In the genomic region with DNA sequence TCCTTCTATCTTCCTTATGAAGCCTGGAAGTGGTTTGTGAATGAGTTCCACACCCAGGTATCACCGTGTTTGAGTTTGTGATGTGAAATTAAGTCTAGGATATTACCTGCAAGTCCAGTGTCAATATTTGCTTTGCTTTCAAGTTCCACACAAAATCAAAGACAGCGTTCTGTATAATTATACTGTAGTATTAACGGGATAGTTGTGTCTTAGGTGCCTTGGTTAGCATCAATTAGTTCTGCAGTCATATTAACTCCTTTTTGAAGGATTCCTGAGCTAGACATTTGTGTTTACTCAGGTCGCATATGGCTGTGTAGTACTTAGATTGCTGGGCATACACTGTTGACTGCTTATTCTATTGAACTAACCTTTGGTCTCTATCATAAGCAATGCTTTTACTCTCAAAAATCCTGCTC, we compare ENCODE assay signal across 1 cellular context.
A peak's percentile ranks its signal among the peaks of the same experiment; 100 is the strongest.
TF ChIP-seq lines count a peak whose summit lies in the region.

No MANE protein-coding gene starts in this region.

TF ChIP-seq in HepG2, 621 proteins besides CTCF, POLR2A, EP300 and RAD21 (continued from another document and continues in another):
- TF ChIP-seq, protein P1, sequence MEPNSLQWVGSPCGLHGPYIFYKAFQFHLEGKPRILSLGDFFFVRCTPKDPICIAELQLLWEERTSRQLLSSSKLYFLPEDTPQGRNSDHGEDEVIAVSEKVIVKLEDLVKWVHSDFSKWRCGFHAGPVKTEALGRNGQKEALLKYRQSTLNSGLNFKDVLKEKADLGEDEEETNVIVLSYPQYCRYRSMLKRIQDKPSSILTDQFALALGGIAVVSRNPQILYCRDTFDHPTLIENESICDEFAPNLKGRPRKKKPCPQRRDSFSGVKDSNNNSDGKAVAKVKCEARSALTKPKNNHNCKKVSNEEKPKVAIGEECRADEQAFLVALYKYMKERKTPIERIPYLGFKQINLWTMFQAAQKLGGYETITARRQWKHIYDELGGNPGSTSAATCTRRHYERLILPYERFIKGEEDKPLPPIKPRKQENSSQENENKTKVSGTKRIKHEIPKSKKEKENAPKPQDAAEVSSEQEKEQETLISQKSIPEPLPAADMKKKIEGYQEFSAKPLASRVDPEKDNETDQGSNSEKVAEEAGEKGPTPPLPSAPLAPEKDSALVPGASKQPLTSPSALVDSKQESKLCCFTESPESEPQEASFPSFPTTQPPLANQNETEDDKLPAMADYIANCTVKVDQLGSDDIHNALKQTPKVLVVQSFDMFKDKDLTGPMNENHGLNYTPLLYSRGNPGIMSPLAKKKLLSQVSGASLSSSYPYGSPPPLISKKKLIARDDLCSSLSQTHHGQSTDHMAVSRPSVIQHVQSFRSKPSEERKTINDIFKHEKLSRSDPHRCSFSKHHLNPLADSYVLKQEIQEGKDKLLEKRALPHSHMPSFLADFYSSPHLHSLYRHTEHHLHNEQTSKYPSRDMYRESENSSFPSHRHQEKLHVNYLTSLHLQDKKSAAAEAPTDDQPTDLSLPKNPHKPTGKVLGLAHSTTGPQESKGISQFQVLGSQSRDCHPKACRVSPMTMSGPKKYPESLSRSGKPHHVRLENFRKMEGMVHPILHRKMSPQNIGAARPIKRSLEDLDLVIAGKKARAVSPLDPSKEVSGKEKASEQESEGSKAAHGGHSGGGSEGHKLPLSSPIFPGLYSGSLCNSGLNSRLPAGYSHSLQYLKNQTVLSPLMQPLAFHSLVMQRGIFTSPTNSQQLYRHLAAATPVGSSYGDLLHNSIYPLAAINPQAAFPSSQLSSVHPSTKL (CRISPR knock-in tag; IDR thresholded peaks at IDR 0.05) = peak; percentile 73
- TF ChIP-seq, protein P2, sequence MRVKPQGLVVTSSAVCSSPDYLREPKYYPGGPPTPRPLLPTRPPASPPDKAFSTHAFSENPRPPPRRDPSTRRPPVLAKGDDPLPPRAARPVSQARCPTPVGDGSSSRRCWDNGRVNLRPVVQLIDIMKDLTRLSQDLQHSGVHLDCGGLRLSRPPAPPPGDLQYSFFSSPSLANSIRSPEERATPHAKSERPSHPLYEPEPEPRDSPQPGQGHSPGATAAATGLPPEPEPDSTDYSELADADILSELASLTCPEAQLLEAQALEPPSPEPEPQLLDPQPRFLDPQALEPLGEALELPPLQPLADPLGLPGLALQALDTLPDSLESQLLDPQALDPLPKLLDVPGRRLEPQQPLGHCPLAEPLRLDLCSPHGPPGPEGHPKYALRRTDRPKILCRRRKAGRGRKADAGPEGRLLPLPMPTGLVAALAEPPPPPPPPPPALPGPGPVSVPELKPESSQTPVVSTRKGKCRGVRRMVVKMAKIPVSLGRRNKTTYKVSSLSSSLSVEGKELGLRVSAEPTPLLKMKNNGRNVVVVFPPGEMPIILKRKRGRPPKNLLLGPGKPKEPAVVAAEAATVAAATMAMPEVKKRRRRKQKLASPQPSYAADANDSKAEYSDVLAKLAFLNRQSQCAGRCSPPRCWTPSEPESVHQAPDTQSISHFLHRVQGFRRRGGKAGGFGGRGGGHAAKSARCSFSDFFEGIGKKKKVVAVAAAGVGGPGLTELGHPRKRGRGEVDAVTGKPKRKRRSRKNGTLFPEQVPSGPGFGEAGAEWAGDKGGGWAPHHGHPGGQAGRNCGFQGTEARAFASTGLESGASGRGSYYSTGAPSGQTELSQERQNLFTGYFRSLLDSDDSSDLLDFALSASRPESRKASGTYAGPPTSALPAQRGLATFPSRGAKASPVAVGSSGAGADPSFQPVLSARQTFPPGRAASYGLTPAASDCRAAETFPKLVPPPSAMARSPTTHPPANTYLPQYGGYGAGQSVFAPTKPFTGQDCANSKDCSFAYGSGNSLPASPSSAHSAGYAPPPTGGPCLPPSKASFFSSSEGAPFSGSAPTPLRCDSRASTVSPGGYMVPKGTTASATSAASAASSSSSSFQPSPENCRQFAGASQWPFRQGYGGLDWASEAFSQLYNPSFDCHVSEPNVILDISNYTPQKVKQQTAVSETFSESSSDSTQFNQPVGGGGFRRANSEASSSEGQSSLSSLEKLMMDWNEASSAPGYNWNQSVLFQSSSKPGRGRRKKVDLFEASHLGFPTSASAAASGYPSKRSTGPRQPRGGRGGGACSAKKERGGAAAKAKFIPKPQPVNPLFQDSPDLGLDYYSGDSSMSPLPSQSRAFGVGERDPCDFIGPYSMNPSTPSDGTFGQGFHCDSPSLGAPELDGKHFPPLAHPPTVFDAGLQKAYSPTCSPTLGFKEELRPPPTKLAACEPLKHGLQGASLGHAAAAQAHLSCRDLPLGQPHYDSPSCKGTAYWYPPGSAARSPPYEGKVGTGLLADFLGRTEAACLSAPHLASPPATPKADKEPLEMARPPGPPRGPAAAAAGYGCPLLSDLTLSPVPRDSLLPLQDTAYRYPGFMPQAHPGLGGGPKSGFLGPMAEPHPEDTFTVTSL (CRISPR knock-in tag; IDR thresholded peaks at IDR 0.05; ENCODE audit: borderline replicate concordance) = peak; percentile 77; the same call in 1 of the 2 replicates
- TF ChIP-seq ZNF446 (CRISPR knock-in tag; IDR thresholded peaks at IDR 0.05) (no peak), KDM6A (CRISPR knock-in tag; IDR thresholded peaks at IDR 0.05; ENCODE audit: low read depth) (0 out of 2 replicates have a peak, but pooled peaks have one; percentile 30), TBX3 (IDR thresholded peaks at IDR 0.05; ENCODE audit: borderline replicate concordance) (peak; percentile 59; the same call in 1 of the 2 replicates), HHEX (CRISPR knock-in tag; IDR thresholded peaks at IDR 0.05) (peak; percentile 81), ARNT (IDR thresholded peaks at IDR 0.05) (no peak), ZNF230 (CRISPR knock-in tag; IDR thresholded peaks at IDR 0.05) (no peak), FOXP1 (IDR thresholded peaks at IDR 0.05) (0 out of 2 replicates have a peak, but pooled peaks have one; percentile 21), FOXP1 (CRISPR knock-in tag; IDR thresholded peaks at IDR 0.05) (peak; percentile 87), BCL6 (CRISPR knock-in tag; IDR thresholded peaks at IDR 0.05) (peak; percentile 40; the same call in 1 of the 2 replicates), ASH2L (IDR thresholded peaks at IDR 0.05; ENCODE audit: insufficient read length, low read depth, low read length) (peak; percentile 63), ZNF331 (CRISPR knock-in tag; IDR thresholded peaks at IDR 0.05) (0 out of 2 replicates have a peak, but pooled peaks have one; percentile 11), SAP130 (CRISPR knock-in tag; IDR thresholded peaks at IDR 0.05; ENCODE audit: low read depth) (peak; percentile 38), ZNF768 (CRISPR knock-in tag; IDR thresholded peaks at IDR 0.05) (no peak), NPAS2 (CRISPR knock-in tag; IDR thresholded peaks at IDR 0.05; ENCODE audit: borderline replicate concordance) (no peak), NR2F1 (CRISPR knock-in tag; IDR thresholded peaks at IDR 0.05) (0 out of 4 replicates have a peak, but pooled peaks of 1 of the 2 experiments have one; percentile 52), MTF1 (CRISPR knock-in tag; IDR thresholded peaks at IDR 0.05) (no peak), MED1 (CRISPR knock-in tag; IDR thresholded peaks at IDR 0.05) (no peak), FOXA3 (CRISPR knock-in tag; IDR thresholded peaks at IDR 0.05) (peak; percentile 83), HDAC1 (CRISPR knock-in tag; IDR thresholded peaks at IDR 0.05) (0 out of 2 replicates have a peak, but pooled peaks have one; percentile 20), MAFG (CRISPR knock-in tag; IDR thresholded peaks at IDR 0.05) (no peak), ZNF253 (CRISPR knock-in tag; IDR thresholded peaks at IDR 0.05; ENCODE audit: borderline replicate concordance) (no peak), AGO1 (IDR thresholded peaks at IDR 0.05; ENCODE audit: low read depth, low read length, poor library complexity, severe bottlenecking) (no peak), EHMT2 (IDR thresholded peaks at IDR 0.05; ENCODE audit: borderline replicate concordance, low read depth, low read length) (no peak), MYC (CRISPR knock-in tag; IDR thresholded peaks at IDR 0.05; ENCODE audit: borderline replicate concordance) (no peak), ZNF577 (CRISPR knock-in tag; IDR thresholded peaks at IDR 0.05; ENCODE audit: borderline replicate concordance, low read depth) (no peak), ONECUT2 (CRISPR knock-in tag; IDR thresholded peaks at IDR 0.05) (0 out of 2 replicates have a peak, but pooled peaks have one; percentile 9), SOX13 (IDR thresholded peaks at IDR 0.05) (peak; percentile 28; the same call in 1 of the 2 replicates), SOX13 (CRISPR knock-in tag; conservative IDR thresholded peaks at IDR 0.05 in 1 of 2, IDR thresholded peaks at IDR 0.05 in 1 of 2) (peak in 1 of 2 experiments; percentile 88; a peak in 2 of 4 replicates), SOX6 (IDR thresholded peaks at IDR 0.05) (no peak), SOX6 (CRISPR knock-in tag; IDR thresholded peaks at IDR 0.05) (peak; percentile 81), HMG20A (CRISPR knock-in tag; IDR thresholded peaks at IDR 0.05; ENCODE audit: borderline replicate concordance) (peak; percentile 66; the same call in 1 of the 2 replicates), ZNF382 (CRISPR knock-in tag; IDR thresholded peaks at IDR 0.05; ENCODE audit: borderline replicate concordance) (no peak), TCF7 (IDR thresholded peaks at IDR 0.05; ENCODE audit: low read depth) (peak; percentile 61), ZNF274 (CRISPR knock-in tag; IDR thresholded peaks at IDR 0.05) (no peak)
- TF ChIP-seq, protein P3, sequence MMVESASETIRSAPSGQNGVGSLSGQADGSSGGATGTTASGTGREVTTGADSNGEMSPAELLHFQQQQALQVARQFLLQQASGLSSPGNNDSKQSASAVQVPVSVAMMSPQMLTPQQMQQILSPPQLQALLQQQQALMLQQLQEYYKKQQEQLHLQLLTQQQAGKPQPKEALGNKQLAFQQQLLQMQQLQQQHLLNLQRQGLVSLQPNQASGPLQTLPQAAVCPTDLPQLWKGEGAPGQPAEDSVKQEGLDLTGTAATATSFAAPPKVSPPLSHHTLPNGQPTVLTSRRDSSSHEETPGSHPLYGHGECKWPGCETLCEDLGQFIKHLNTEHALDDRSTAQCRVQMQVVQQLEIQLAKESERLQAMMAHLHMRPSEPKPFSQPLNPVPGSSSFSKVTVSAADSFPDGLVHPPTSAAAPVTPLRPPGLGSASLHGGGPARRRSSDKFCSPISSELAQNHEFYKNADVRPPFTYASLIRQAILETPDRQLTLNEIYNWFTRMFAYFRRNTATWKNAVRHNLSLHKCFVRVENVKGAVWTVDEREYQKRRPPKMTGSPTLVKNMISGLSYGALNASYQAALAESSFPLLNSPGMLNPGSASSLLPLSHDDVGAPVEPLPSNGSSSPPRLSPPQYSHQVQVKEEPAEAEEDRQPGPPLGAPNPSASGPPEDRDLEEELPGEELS (CRISPR knock-in tag; IDR thresholded peaks at IDR 0.05) = peak; percentile 63; the same call in 1 of the 2 replicates
- TF ChIP-seq, protein P4, sequence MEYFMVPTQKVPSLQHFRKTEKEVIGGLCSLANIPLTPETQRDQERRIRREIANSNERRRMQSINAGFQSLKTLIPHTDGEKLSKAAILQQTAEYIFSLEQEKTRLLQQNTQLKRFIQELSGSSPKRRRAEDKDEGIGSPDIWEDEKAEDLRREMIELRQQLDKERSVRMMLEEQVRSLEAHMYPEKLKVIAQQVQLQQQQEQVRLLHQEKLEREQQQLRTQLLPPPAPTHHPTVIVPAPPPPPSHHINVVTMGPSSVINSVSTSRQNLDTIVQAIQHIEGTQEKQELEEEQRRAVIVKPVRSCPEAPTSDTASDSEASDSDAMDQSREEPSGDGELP (IDR thresholded peaks at IDR 0.05; ENCODE audit: borderline replicate concordance, low read depth) = peak; percentile 36; the same call in 1 of the 2 replicates
- TF ChIP-seq, protein P5, sequence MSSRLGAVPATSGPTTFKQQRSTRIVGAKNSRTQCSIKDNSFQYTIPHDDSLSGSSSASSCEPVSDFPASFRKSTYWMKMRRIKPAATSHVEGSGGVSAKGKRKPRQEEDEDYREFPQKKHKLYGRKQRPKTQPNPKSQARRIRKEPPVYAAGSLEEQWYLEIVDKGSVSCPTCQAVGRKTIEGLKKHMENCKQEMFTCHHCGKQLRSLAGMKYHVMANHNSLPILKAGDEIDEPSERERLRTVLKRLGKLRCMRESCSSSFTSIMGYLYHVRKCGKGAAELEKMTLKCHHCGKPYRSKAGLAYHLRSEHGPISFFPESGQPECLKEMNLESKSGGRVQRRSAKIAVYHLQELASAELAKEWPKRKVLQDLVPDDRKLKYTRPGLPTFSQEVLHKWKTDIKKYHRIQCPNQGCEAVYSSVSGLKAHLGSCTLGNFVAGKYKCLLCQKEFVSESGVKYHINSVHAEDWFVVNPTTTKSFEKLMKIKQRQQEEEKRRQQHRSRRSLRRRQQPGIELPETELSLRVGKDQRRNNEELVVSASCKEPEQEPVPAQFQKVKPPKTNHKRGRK (CRISPR knock-in tag; IDR thresholded peaks at IDR 0.05) = no peak
- TF ChIP-seq, protein P6, sequence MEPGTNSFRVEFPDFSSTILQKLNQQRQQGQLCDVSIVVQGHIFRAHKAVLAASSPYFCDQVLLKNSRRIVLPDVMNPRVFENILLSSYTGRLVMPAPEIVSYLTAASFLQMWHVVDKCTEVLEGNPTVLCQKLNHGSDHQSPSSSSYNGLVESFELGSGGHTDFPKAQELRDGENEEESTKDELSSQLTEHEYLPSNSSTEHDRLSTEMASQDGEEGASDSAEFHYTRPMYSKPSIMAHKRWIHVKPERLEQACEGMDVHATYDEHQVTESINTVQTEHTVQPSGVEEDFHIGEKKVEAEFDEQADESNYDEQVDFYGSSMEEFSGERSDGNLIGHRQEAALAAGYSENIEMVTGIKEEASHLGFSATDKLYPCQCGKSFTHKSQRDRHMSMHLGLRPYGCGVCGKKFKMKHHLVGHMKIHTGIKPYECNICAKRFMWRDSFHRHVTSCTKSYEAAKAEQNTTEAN (CRISPR knock-in tag; conservative IDR thresholded peaks at IDR 0.05) = no peak
- TF ChIP-seq, protein P7, sequence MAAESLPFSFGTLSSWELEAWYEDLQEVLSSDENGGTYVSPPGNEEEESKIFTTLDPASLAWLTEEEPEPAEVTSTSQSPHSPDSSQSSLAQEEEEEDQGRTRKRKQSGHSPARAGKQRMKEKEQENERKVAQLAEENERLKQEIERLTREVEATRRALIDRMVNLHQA (CRISPR knock-in tag; IDR thresholded peaks at IDR 0.05) = no peak
- TF ChIP-seq, protein P8, sequence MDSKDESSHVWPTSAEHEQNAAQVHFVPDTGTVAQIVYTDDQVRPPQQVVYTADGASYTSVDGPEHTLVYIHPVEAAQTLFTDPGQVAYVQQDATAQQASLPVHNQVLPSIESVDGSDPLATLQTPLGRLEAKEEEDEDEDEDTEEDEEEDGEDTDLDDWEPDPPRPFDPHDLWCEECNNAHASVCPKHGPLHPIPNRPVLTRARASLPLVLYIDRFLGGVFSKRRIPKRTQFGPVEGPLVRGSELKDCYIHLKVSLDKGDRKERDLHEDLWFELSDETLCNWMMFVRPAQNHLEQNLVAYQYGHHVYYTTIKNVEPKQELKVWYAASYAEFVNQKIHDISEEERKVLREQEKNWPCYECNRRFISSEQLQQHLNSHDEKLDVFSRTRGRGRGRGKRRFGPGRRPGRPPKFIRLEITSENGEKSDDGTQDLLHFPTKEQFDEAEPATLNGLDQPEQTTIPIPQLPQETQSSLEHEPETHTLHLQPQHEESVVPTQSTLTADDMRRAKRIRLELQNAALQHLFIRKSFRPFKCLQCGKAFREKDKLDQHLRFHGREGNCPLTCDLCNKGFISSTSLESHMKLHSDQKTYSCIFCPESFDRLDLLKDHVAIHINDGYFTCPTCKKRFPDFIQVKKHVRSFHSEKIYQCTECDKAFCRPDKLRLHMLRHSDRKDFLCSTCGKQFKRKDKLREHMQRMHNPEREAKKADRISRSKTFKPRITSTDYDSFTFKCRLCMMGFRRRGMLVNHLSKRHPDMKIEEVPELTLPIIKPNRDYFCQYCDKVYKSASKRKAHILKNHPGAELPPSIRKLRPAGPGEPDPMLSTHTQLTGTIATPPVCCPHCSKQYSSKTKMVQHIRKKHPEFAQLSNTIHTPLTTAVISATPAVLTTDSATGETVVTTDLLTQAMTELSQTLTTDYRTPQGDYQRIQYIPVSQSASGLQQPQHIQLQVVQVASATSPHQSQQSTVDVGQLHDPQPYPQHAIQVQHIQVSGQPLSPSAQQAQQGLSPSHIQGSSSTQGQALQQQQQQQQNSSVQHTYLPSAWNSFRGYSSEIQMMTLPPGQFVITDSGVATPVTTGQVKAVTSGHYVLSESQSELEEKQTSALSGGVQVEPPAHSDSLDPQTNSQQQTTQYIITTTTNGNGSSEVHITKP (CRISPR knock-in tag; IDR thresholded peaks at IDR 0.05; ENCODE audit: low read depth) = no peak
